16 cellular contexts compared by ENCODE assay signal in genomic region chr1:16922466-16922865, GRCh38. TPM values are rescaled to one million over a fixed set of nuclear protein-coding genes. Genes with fewer than 3 reads are reported as not detected.
DNase-seq lines count a peak whose midpoint lies in the region; ATAC-seq and TF ChIP-seq lines count a peak whose summit lies in the region.
"Had no signal": no experiment of that assay in that cellular context is flagged by ENCODE, and none has a peak within 500 bp of the region (broad histone marks: within the 10 kb centered on the region; RNA-seq: fewer than 3 reads in every experiment).

No MANE protein-coding gene starts in this region.

- H3K36me3 Mint-ChIP-seq in activated T-cell treated with anti-CD3 and anti-CD28 coated beads, Interleukin-2, amount 50 U/mL, for 24 hours (ENCODE audit: low read depth): no peaks in the 10 kb centered on the region
- H3K36me3 Mint-ChIP-seq in activated CD8-positive, alpha-beta T cell treated with anti-CD3 and anti-CD28 coated beads for 36 hours (ENCODE audit: low read depth): peaks cover 1% of the 10 kb centered on the region
- peaks cover 0 to 3% of the 10 kb centered on the region in 2 donors for H3K36me3 Mint-ChIP-seq in stimulated activated naive B cell treated with anti-CD40 and anti-IgM and Interleukin-4, amounts not matched to agents 10 μg/mL and 1 μg/mL and 100 μg/mL, for 72 hours

- no peaks in the 10 kb centered on the region for H3K27me3 ChIP-seq in thymus (ENCODE audit: control insufficient read depth, insufficient read depth)
- H3K27me3 ChIP-seq: testis had no signal

- CTCF ChIA-PET in activated CD8-positive, alpha-beta T cell treated with anti-CD3 and anti-CD28 coated beads for 36 hours (lab: Charles Lee): no interaction called here

- no peaks in the 10 kb centered on the region for H3K9me3 Mint-ChIP-seq in activated T-cell treated with anti-CD3 and anti-CD28 coated beads, Interleukin-2, amount 50 U/mL, for 24 hours
- H3K9me3 Mint-ChIP-seq in activated CD8-positive, alpha-beta T cell treated with anti-CD3 and anti-CD28 coated beads for 36 hours: no peaks in the 10 kb centered on the region
- no peaks in the 10 kb centered on the region for H3K9me3 Mint-ChIP-seq in stimulated activated naive B cell treated with anti-CD40 and anti-IgM and Interleukin-4, amounts not matched to agents 10 μg/mL and 1 μg/mL and 100 μg/mL, for 72 hours
- H3K9me3 Mint-ChIP-seq: activated CD4-positive, alpha-beta T cell treated with anti-CD3 and anti-CD28 coated beads, Interleukin-2, amount 10 ng/mL, durations not matched to agents 7 days and 5 days; activated T-helper 2 cell treated with anti-CD3 and anti-CD28 coated beads, Interferon-gamma antibody, Interleukin-2, Interleukin-4, amounts not matched to agents 10 μg/mL and 5 μg/mL and 100 μg/mL, durations not matched to agents 14 hours and 24 hours and 36 hours had no signal

- peaks cover 17% of the 10 kb centered on the region for H3K4me1 ChIP-seq in thymus (ENCODE audit: control insufficient read depth, insufficient read depth, low read length)
- H3K4me1 ChIP-seq: Caco-2, testis had no signal

- no peak for ATAC-seq in activated CD8-positive, alpha-beta T cell treated with anti-CD3 and anti-CD28 coated beads for 36 hours
- no peak for ATAC-seq in GM18868 (IDR thresholded peaks at IDR 0.05; ENCODE audit: unreplicated experiment)
- ATAC-seq in stimulated activated naive B cell treated with anti-CD40 and anti-IgM and Interleukin-4, amounts not matched to agents 10 μg/mL and 1 μg/mL and 100 μg/mL, for 72 hours (replicated peaks): no peak
- ATAC-seq: left lung had no signal

- no peaks in the 10 kb centered on the region for H3K9me3 ChIP-seq in thymus (ENCODE audit: control insufficient read depth)
- H3K9me3 ChIP-seq: Caco-2, left lung, testis had no signal

- H3K4me3 ChIP-seq in thymus (ENCODE audit: low read length): peak overlapping the region; percentile 48
- H3K4me3 ChIP-seq: left lung, smooth muscle cell, testis had no signal

- peaks cover 24% of the 10 kb centered on the region for H3K4me1 Mint-ChIP-seq in activated T-cell treated with anti-CD3 and anti-CD28 coated beads, Interleukin-2, amount 50 U/mL, for 24 hours (ENCODE audit: low read depth)
- peaks cover 25% of the 10 kb centered on the region for H3K4me1 Mint-ChIP-seq in activated CD8-positive, alpha-beta T cell treated with anti-CD3 and anti-CD28 coated beads for 36 hours (ENCODE audit: low read depth)
- H3K4me1 Mint-ChIP-seq in stimulated activated naive B cell treated with anti-CD40 and anti-IgM and Interleukin-4, amounts not matched to agents 10 μg/mL and 1 μg/mL and 100 μg/mL, for 72 hours: peaks cover 23 to 30% of the 10 kb centered on the region in 2 donors

- H3K27me3 Mint-ChIP-seq in activated T-cell treated with anti-CD3 and anti-CD28 coated beads, Interleukin-2, amount 50 U/mL, for 24 hours: no peaks in the 10 kb centered on the region
- no peaks in the 10 kb centered on the region for H3K27me3 Mint-ChIP-seq in activated CD8-positive, alpha-beta T cell treated with anti-CD3 and anti-CD28 coated beads for 36 hours
- H3K27me3 Mint-ChIP-seq in stimulated activated naive B cell treated with anti-CD40 and anti-IgM and Interleukin-4, amounts not matched to agents 10 μg/mL and 1 μg/mL and 100 μg/mL, for 72 hours: peaks cover 4 to 8% of the 10 kb centered on the region in 2 donors
- H3K27me3 Mint-ChIP-seq: activated CD4-positive, alpha-beta T cell treated with anti-CD3 and anti-CD28 coated beads, Interleukin-2, amount 10 ng/mL, durations not matched to agents 7 days and 5 days had no signal

- peak overlapping the region; percentile 19 for H3K27ac Mint-ChIP-seq in activated T-cell treated with anti-CD3 and anti-CD28 coated beads, Interleukin-2, amount 50 U/mL, for 24 hours
- H3K27ac Mint-ChIP-seq in activated CD8-positive, alpha-beta T cell treated with anti-CD3 and anti-CD28 coated beads for 36 hours: peak overlapping the region; percentile 61
- no peak overlapping the region for H3K27ac Mint-ChIP-seq in stimulated activated naive B cell treated with anti-CD40 and anti-IgM and Interleukin-4, amounts not matched to agents 10 μg/mL and 1 μg/mL and 100 μg/mL, for 72 hours

- POLR2A ChIA-PET in activated CD8-positive, alpha-beta T cell treated with anti-CD3 and anti-CD28 coated beads for 36 hours (lab: Charles Lee): interaction anchor here (1.0 to 2.2 kb wide), 2 partner anchors 8 to 17 kb away, joined by 3 to 9 read pairs; no protein-coding TSS in a partner anchor

- TF ChIP-seq CTCF in activated CD8-positive, alpha-beta T cell treated with anti-CD3 and anti-CD28 coated beads for 36 hours (IDR thresholded peaks at IDR 0.05): no peak

- peaks cover 3% of the 10 kb centered on the region for H3K36me3 ChIP-seq in thymus (ENCODE audit: control insufficient read depth, insufficient read depth)

- no peak overlapping the region for H3K27ac ChIP-seq in thymus (ENCODE audit: low read depth)
- H3K27ac ChIP-seq: left lung, testis had no signal

- intact Hi-C loops in activated CD8-positive, alpha-beta T cell treated with anti-CD3 and anti-CD28 coated beads for 36 hours (cut with micrococcal nuclease): no loop called here

- H3K4me3 Mint-ChIP-seq in activated T-cell treated with anti-CD3 and anti-CD28 coated beads, Interleukin-2, amount 50 U/mL, for 24 hours: peak overlapping the region; percentile 78
- H3K4me3 Mint-ChIP-seq in activated CD8-positive, alpha-beta T cell treated with anti-CD3 and anti-CD28 coated beads for 36 hours: peak overlapping the region; percentile 83
- no peak overlapping the region for H3K4me3 Mint-ChIP-seq in stimulated activated naive B cell treated with anti-CD40 and anti-IgM and Interleukin-4, amounts not matched to agents 10 μg/mL and 1 μg/mL and 100 μg/mL, for 72 hours

- no peak for DNase-seq in activated T-cell treated with anti-CD3 and anti-CD28 coated beads, Interleukin-2, amount 50 U/mL, for 24 hours
- no peak for DNase-seq in activated T-cell treated with anti-CD3 and anti-CD28 coated beads, Interleukin-2, amount 50 U/mL, for 1 hour
- DNase-seq in activated CD8-positive, alpha-beta T cell treated with anti-CD3 and anti-CD28 coated beads for 36 hours: no peak
- DNase-seq in iPS-NIHi11 (ENCODE audit: low spot score) (peak; percentile 24), nucleus accumbens (lab: John Stamatoyannopoulos, UW) (no peak)
- no peak for DNase-seq in stimulated activated naive B cell treated with anti-CD40 and anti-IgM and Interleukin-4, amounts not matched to agents 10 μg/mL and 1 μg/mL and 100 μg/mL, for 72 hours
- DNase-seq: Caco-2, HCEC 1CT, testis had no signal

- 98% methylated on average over 10 of the region's 10 CpGs for WGBS in thymus

RNA-seq across cellular contexts. Expression of gene CROCC, which starts 0.7 kb away (rescaled TPM):
- 10 to 100 TPM; 27.7 to 28.5 TPM for total RNA-seq in activated CD8-positive, alpha-beta T cell treated with anti-CD3 and anti-CD28 coated beads for 36 hours
- polyA plus RNA-seq in thymus: 97.1 TPM

RNA-seq across cellular contexts. Expression of gene RNU1-2, which starts 26.7 kb away (rescaled TPM):
- 1,000 to 10,000 TPM in 1 of 2 experiments, 100 to 1,000 TPM in 1; 820 to 1,043 TPM for total RNA-seq in activated CD8-positive, alpha-beta T cell treated with anti-CD3 and anti-CD28 coated beads for 36 hours
- not detected for polyA plus RNA-seq in thymus

RNA-seq across cellular contexts. Expression of gene MFAP2, which starts 58.0 kb away (rescaled TPM):
- total RNA-seq in activated CD8-positive, alpha-beta T cell treated with anti-CD3 and anti-CD28 coated beads for 36 hours: not detected
- 5.6 TPM for polyA plus RNA-seq in thymus
- total RNA-seq: activated CD4-positive, alpha-beta T cell treated with anti-CD3 and anti-CD28 coated beads, Interleukin-2, amount 10 ng/mL, durations not matched to agents 7 days and 5 days; activated T-helper 2 cell treated with anti-CD3 and anti-CD28 coated beads, Interferon-gamma antibody, Interleukin-2, Interleukin-4, amounts not matched to agents 10 μg/mL and 5 μg/mL and 100 μg/mL, durations not matched to agents 14 hours and 24 hours and 36 hours; T-helper 1 cell treated with Interleukin-12 subunit alpha and Interleukin-12 subunit beta and Interleukin-4 antibody, amounts not matched to agents 30 ng/mL and 1 ng/mL, for 36 hours had no signal

Comparison
In these comparisons a context has a peak if more than half of its experiments do, and no peak if none do; other contexts are left out.
1. H3K4me3 Mint-ChIP-seq: peak in activated T-cell treated with anti-CD3 and anti-CD28 coated beads, Interleukin-2, amount 50 U/mL, for 24 hours (single experiment) and activated CD8-positive, alpha-beta T cell treated with anti-CD3 and anti-CD28 coated beads for 36 hours (single experiment); none in stimulated activated naive B cell treated with anti-CD40 and anti-IgM and Interleukin-4, amounts not matched to agents 10 μg/mL and 1 μg/mL and 100 μg/mL, for 72 hours (0 of 2).